1 cellular context compared by ENCODE assay signal in genomic region chr1:54547601-54548388, GRCh38.
TF ChIP-seq lines count a peak whose summit lies in the region.

Gene ACOT11, plus strand, starts transcription at chr1:54548228. Its CDS starts 82 bp downstream, at chr1:54548310.

TF ChIP-seq in HepG2, 621 proteins besides CTCF, POLR2A, EP300 and RAD21 (continued from another document and continues in another):
- TF ChIP-seq HIC2 (CRISPR knock-in tag; IDR thresholded peaks at IDR 0.05; ENCODE audit: low read depth) (peak; percentile 76), HNRNPL (IDR thresholded peaks at IDR 0.05; ENCODE audit: low read depth, low read length) (peak; percentile 96), PAXIP1 (CRISPR knock-in tag; conservative IDR thresholded peaks at IDR 0.05) (peak; percentile 34; the same call in 1 of the 2 replicates), ZNF792 (CRISPR knock-in tag; IDR thresholded peaks at IDR 0.05) (0 out of 2 replicates have a peak, but pooled peaks have one; percentile 60), ZNF501 (CRISPR knock-in tag; IDR thresholded peaks at IDR 0.05) (0 out of 2 replicates have a peak, but pooled peaks have one; percentile 43), HMGXB4 (CRISPR knock-in tag; IDR thresholded peaks at IDR 0.05; ENCODE audit: borderline replicate concordance in 1 of 2, low read depth in 1 of 2) (peak in 1 of 2 experiments; percentile 54; a peak in 1 of 4 replicates), TGIF2 (CRISPR knock-in tag; IDR thresholded peaks at IDR 0.05) (no peak), ZNF451 (CRISPR knock-in tag; IDR thresholded peaks at IDR 0.05) (no peak), NCOA1 (CRISPR knock-in tag; IDR thresholded peaks at IDR 0.05) (no peak), ZNF17 (CRISPR knock-in tag; IDR thresholded peaks at IDR 0.05) (no peak), DZIP1 (CRISPR knock-in tag; IDR thresholded peaks at IDR 0.05) (no peak), SAFB2 (CRISPR knock-in tag; IDR thresholded peaks at IDR 0.05; ENCODE audit: borderline replicate concordance, low read depth) (no peak), CREB3 (CRISPR knock-in tag; IDR thresholded peaks at IDR 0.05) (no peak), ZNF503 (CRISPR knock-in tag; IDR thresholded peaks at IDR 0.05) (no peak), RXRA (CRISPR knock-in tag; IDR thresholded peaks at IDR 0.05) (no peak), UBTF (CRISPR knock-in tag; IDR thresholded peaks at IDR 0.05) (0 out of 2 replicates have a peak, but pooled peaks have one; percentile 31), ZNF276 (CRISPR knock-in tag; IDR thresholded peaks at IDR 0.05; ENCODE audit: low read depth) (0 out of 2 replicates have a peak, but pooled peaks have one; percentile 30), ZBTB43 (CRISPR knock-in tag; conservative IDR thresholded peaks at IDR 0.05) (no peak), ZNF687 (CRISPR knock-in tag; IDR thresholded peaks at IDR 0.05) (peak; percentile 67), GABPA (IDR thresholded peaks at IDR 0.05; ENCODE audit: low read depth, low read length) (no peak), GABPA (CRISPR knock-in tag; IDR thresholded peaks at IDR 0.05; ENCODE audit: low read depth) (no peak), SIX1 (CRISPR knock-in tag; IDR thresholded peaks at IDR 0.05; ENCODE audit: borderline replicate concordance) (no peak), ZUFSP (CRISPR knock-in tag; IDR thresholded peaks at IDR 0.05; ENCODE audit: borderline replicate concordance) (no peak), MXD4 (CRISPR knock-in tag; IDR thresholded peaks at IDR 0.05) (no peak), ZMAT3 (CRISPR knock-in tag; conservative IDR thresholded peaks at IDR 0.05) (no peak), NFYC (CRISPR knock-in tag; IDR thresholded peaks at IDR 0.05) (no peak)
